In the genomic region with DNA sequence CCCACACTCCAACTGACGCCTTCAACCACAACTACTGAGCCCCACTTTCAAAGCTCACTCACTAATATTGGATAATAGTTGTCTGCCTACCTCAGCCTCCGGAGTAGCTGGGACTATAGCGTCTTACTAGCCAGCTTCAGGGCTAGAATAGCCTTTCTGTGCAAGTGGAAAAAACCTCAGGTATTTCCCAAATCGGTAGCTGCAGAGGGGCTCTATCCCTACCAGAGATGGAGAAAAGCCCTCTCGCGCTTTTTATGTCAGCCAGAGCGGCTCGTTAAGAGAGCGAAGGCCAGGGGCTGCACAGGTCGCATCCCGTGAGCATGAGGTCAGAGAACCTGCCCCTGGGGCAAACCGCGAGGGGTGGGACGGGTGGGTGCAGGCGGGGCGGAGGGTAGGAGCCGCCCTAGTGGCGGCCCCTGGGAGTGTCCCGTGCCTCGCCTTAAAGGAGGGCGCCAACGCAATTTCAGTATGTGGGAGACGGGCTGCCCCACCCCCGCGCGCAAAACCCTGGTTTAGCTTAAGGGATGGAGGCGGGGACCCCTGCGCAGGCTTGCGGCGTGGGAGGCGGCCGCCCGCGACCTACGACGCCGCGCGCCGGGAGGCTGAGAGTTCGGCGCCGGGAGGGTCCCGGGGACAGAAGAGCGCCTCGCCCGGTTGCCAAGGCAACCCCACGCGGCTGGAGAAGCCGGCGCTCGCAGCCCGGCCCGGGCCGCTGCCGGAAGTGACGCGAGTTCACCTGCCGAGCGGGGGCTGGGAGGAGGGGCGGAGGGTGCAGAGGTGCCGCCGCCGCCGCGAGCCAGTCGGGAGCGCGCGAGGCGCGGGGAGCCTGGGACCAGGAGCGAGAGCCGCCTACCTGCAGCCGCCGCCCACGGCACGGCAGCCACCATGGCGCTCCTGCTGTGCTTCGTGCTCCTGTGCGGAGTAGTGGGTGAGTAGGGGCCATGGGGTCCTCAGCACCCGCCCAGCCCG, we compare ENCODE assay signal across 8 cellular contexts. TPM values are rescaled to one million over a fixed set of nuclear protein-coding genes. Genes with fewer than 3 reads are reported as not detected.
DNase-seq lines count a peak whose midpoint lies in the region; ATAC-seq and TF ChIP-seq lines count a peak whose summit lies in the region.

A gene (plus strand): TSS at position 799 of the 969 bp plus-strand sequence. CDS start 87 bp downstream, at position 886.

- in situ Hi-C loops in Panc1 (cut with HindIII; ENCODE audit: low pct_unique_long_range_greater_than_20kb, low sequenced_read_pairs), result no loop called here

- H3K4me3 ChIP-seq in CD8-positive, alpha-beta T cell (ENCODE audit: low read depth, low read length), result peak within 1 kb of the TSS; percentile 58
- H3K4me3 ChIP-seq in Panc1 (ENCODE audit: low read depth in 2 of 2, low read length in 2 of 2), result peak within 1 kb of the TSS; percentile 67 to 85
- peak within 1 kb of the TSS; percentile 82 for H3K4me3 ChIP-seq in thoracic aorta

- H3K4me1 ChIP-seq in CD8-positive, alpha-beta T cell (ENCODE audit: insufficient read depth, low read length), result peaks cover 14% of the 10 kb centered on the region
- peaks cover 4% of the 10 kb centered on the region; the same call in 1 of the 2 replicates for H3K4me1 ChIP-seq in Panc1 (ENCODE audit: control insufficient read depth, insufficient read depth, low read length)
- peaks cover 8 to 14% of the 10 kb centered on the region in 2 donors for H3K4me1 ChIP-seq in thoracic aorta (ENCODE audit: control insufficient read depth in 1 of 2, low read depth in 2 of 2)

- no peaks in the 10 kb centered on the region for H3K36me3 ChIP-seq in CD8-positive, alpha-beta T cell (ENCODE audit: insufficient read depth, low read length)
- H3K36me3 ChIP-seq in Panc1 (ENCODE audit: control insufficient read depth, insufficient read depth, low read length) (no peaks in the 10 kb centered on the region; the same call in 1 of the 2 replicates), thoracic aorta (no peaks in the 10 kb centered on the region)

- no TSS peak for BruUV-seq in Panc1 (replicated peaks; lab: Mats Ljungman, UMichigan)

- TF ChIP-seq CTCF in CD8-positive, alpha-beta T cell (IDR thresholded peaks at IDR 0.05), result peak; percentile 47
- TF ChIP-seq CTCF in Panc1 (IDR thresholded peaks at IDR 0.05) (peak; percentile 76), omental fat pad (IDR thresholded peaks at IDR 0.05) (no peak), thoracic aorta (IDR thresholded peaks at IDR 0.05) (peak; percentile 22)

- POLR2A ChIA-PET in CD8-positive, alpha-beta T cell (lab: Charles Lee), result interaction anchor here (1.7 kb wide), 1 partner anchor 99 kb away, joined by 4 read pairs; no protein-coding TSS in a partner anchor
- POLR2A ChIA-PET in Panc1 (lab: Charles Lee), result interaction anchor here (0.5 to 1.3 kb wide), 4 partner anchors 7 to 87 kb away, joined by 3 to 5 read pairs (median 3); no protein-coding TSS in a partner anchor

- peaks cover 16% of the 10 kb centered on the region for H3K27me3 Mint-ChIP-seq in CD8-positive, alpha-beta T cell (ENCODE audit: low read depth)

- peak within 1 kb of the TSS; percentile 90 for H3K4me3 Mint-ChIP-seq in CD8-positive, alpha-beta T cell

- peak within 1 kb of the TSS; percentile 15 for H3K27ac Mint-ChIP-seq in CD8-positive, alpha-beta T cell

- H3K27ac ChIP-seq in CD8-positive, alpha-beta T cell (ENCODE audit: low read depth, low read length), result no peak within 1 kb of the TSS
- H3K27ac ChIP-seq in Panc1 (ENCODE audit: low read length) (peak within 1 kb of the TSS; percentile 83), thoracic aorta (no peak within 1 kb of the TSS)

- no peaks in the 10 kb centered on the region for H3K9me3 Mint-ChIP-seq in CD8-positive, alpha-beta T cell

- no peaks in the 10 kb centered on the region for H3K27me3 ChIP-seq in CD8-positive, alpha-beta T cell (ENCODE audit: insufficient read depth, low read length)
- H3K27me3 ChIP-seq in Panc1 (ENCODE audit: control insufficient read depth, insufficient read depth, low read length) (no peaks in the 10 kb centered on the region), thoracic aorta (replicated peaks; ENCODE audit: insufficient read depth) (no peaks in the 10 kb centered on the region)

- intact Hi-C loops in CD8-positive, alpha-beta T cell (cut with DNase I, micrococcal nuclease), result loop anchor here (1.0 to 10.0 kb wide), 3 partner anchors 99 to 302 kb away; a partner anchor contains a TSS
- intact Hi-C loops in Panc1 (cut with micrococcal nuclease; ENCODE audit: unreplicated experiment), result loop anchor here (5.0 kb wide), 1 partner anchor 125 kb away; no protein-coding TSS in a partner anchor

- no peaks in the 10 kb centered on the region for H3K36me3 Mint-ChIP-seq in CD8-positive, alpha-beta T cell

- CTCF ChIA-PET in CD8-positive, alpha-beta T cell (lab: Charles Lee), result interaction anchor here (0.8 to 1.2 kb wide), 3 partner anchors 9 to 121 kb away, joined by 3 read pairs; no protein-coding TSS in a partner anchor
- CTCF ChIA-PET in Panc1 (lab: Charles Lee), result interaction anchor here (0.7 kb wide), 1 partner anchor 858 kb away, joined by 3 read pairs; no protein-coding TSS in a partner anchor

- ATAC-seq in CD8-positive, alpha-beta T cell, result peak; percentile 79
- peak; percentile 87 for ATAC-seq in GM21381 (IDR thresholded peaks at IDR 0.05; ENCODE audit: unreplicated experiment)
- peak; percentile 95 for ATAC-seq in Panc1
- ATAC-seq in omental fat pad (ENCODE audit: low FRiP score), result peak; percentile 90
- ATAC-seq in thoracic aorta (ENCODE audit: insufficient number of reproducible peaks, low FRiP score, low read depth), result no peak

- H3K4me1 Mint-ChIP-seq in CD8-positive, alpha-beta T cell (ENCODE audit: low read depth), result peaks cover 17% of the 10 kb centered on the region

- peak; percentile 50 to 84 (median 69) for DNase-seq in CD8-positive, alpha-beta T cell
- DNase-seq in HUDEP-2 (lab: John Stamatoyannopoulos, UW; ENCODE audit: unreplicated experiment in 76 of 76) (peak in 41 of 76 experiments; percentile 12 to 74 (median 39)), Panc1 (ENCODE audit: low read depth, low spot score) (no peak), activated gamma-delta T cell treated with Interleukin-2 at 50 U/mL for 16 hours (peak; percentile 60), globus pallidus (ENCODE audit: low spot score) (peak; percentile 81), omental fat pad (ENCODE audit: low spot score) (no peak), thoracic aorta (ENCODE audit: low spot score) (no peak)

- H3K9me3 ChIP-seq in CD8-positive, alpha-beta T cell (ENCODE audit: low read length), result no peaks in the 10 kb centered on the region
- H3K9me3 ChIP-seq in Panc1 (ENCODE audit: control insufficient read depth, insufficient read depth, low read depth, low read length), result no peaks in the 10 kb centered on the region
- H3K9me3 ChIP-seq in thoracic aorta, result no peaks in the 10 kb centered on the region

RNA-seq across cellular contexts. Expression of the gene that starts here (rescaled TPM):
- 1 to 10 TPM in 1 of 2 experiments, under 1 TPM in 1; 0.69 to 1.0 TPM for total RNA-seq in CD8-positive, alpha-beta T cell
- total RNA-seq in Panc1 (2021; ENCODE audit: unreplicated experiment) (24.7 TPM), omental fat pad (10 to 100 TPM in 3 of 4 donors, under 1 TPM in 1; 0.63 to 61.8 (median 19.5) TPM), thoracic aorta (under 1 TPM in 1 of 2 donors, not detected in 1; 0.28 TPM)
- 12.0 TPM for polyA plus RNA-seq in Panc1 (2012; ENCODE audit: insufficient read length)

Comparison
In these comparisons a context has a peak if more than half of its experiments do, and no peak if none do; other contexts are left out.
1. DNase-seq: peak in CD8-positive, alpha-beta T cell (7 of 7), HUDEP-2 (41 of 76), activated gamma-delta T cell treated with Interleukin-2 at 50 U/mL for 16 hours (single experiment) and globus pallidus (single experiment); none in Panc1 (single experiment), omental fat pad (single experiment) and thoracic aorta (single experiment).
2. CTCF ChIP-seq: peak in CD8-positive, alpha-beta T cell (single experiment), Panc1 (single experiment) and thoracic aorta (single experiment); none in omental fat pad (0 of 3).
3. Peak in every context shown above with its lines, with median percentiles within 50 percentile points of each other: H3K4me3 ChIP-seq.